20 cellular contexts compared by ENCODE assay signal in the genomic region with DNA sequence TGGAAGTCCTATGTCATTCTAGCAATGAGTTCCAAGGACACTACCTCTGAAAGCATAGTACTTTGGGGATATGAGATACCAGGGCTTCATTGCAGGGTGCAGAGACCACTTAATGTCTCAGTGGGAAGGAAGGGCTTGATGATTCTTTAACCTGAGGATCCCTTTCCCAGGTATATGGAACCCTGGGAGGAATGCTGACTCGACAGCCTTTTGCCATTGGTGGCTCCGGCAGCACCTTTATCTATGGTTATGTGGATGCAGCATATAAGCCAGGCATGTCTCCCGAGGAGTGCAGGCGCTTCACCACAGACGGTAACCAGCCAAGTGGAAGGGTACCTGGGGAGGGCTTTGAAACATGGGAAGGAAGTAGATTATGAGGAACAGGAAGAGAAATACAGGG. TPM values are rescaled to one million over a fixed set of nuclear protein-coding genes. Genes with fewer than 3 reads are reported as not detected.
DNase-seq lines count a peak whose midpoint lies in the region; ATAC-seq lines count a peak whose summit lies in the region.
"Had no signal": no experiment of that assay in that cellular context is flagged by ENCODE, and none has a peak within 500 bp of the region (broad histone marks: within the 10 kb centered on the region; RNA-seq: fewer than 3 reads in every experiment).

No MANE protein-coding gene starts in this region.

- ATAC-seq in effector memory CD8-positive, alpha-beta T cell (replicated peaks), result no peak
- no peak for ATAC-seq in stimulated activated naive CD8-positive, alpha-beta T cell treated with anti-CD3 and anti-CD28 coated beads, Interleukin-15, amount 100 ng/mL, for 72 hours
- no peak for ATAC-seq in GM19328 (IDR thresholded peaks at IDR 0.05; ENCODE audit: unreplicated experiment)
- ATAC-seq: gastroesophageal sphincter had no signal

- peaks cover 51% of the 10 kb centered on the region for H3K4me1 Mint-ChIP-seq in activated naive CD4-positive, alpha-beta T cell treated with anti-CD3 and anti-CD28 coated beads, Interleukin-2, amount 10 ng/mL, durations not matched to agents 7 days and 5 days
- peaks cover 49% of the 10 kb centered on the region for H3K4me1 Mint-ChIP-seq in activated CD4-positive, alpha-beta memory T cell treated with anti-CD3 and anti-CD28 coated beads for 36 hours (ENCODE audit: low read depth)
- peaks cover 39 to 46% of the 10 kb centered on the region in 2 donors for H3K4me1 Mint-ChIP-seq in effector memory CD8-positive, alpha-beta T cell (ENCODE audit: low read depth in 2 of 2)
- peaks cover 64% of the 10 kb centered on the region for H3K4me1 Mint-ChIP-seq in stimulated activated naive CD8-positive, alpha-beta T cell treated with anti-CD3 and anti-CD28 coated beads, Interleukin-15, amount 100 ng/mL, for 72 hours

- CTCF ChIA-PET in activated naive CD4-positive, alpha-beta T cell treated with anti-CD3 and anti-CD28 coated beads, Interleukin-2, amount 10 ng/mL, durations not matched to agents 7 days and 5 days (lab: Charles Lee), result interaction anchor here (1.0 to 8.0 kb wide), 4 partner anchors 8 to 75 kb away, joined by 3 to 158 read pairs (median 43); partner anchors contain the start of gene TAP2
- CTCF ChIA-PET in activated CD4-positive, alpha-beta memory T cell treated with anti-CD3 and anti-CD28 coated beads for 36 hours (lab: Charles Lee), result interaction anchor here (1.1 to 19.8 kb wide), 6 partner anchors 10 to 127 kb away, joined by 3 to 917 read pairs (median 8); partner anchors contain the start of genes PSMB8 and TAP2

- POLR2A ChIA-PET in activated CD4-positive, alpha-beta memory T cell treated with anti-CD3 and anti-CD28 coated beads for 36 hours (lab: Charles Lee), result interaction anchor here (0.9 to 7.6 kb wide), 4 partner anchors 10 to 114 kb away, joined by 3 to 313 read pairs (median 13); partner anchors contain the start of genes PSMB8 and TAP2

- H3K27me3 Mint-ChIP-seq in activated naive CD4-positive, alpha-beta T cell treated with anti-CD3 and anti-CD28 coated beads, Interleukin-2, amount 10 ng/mL, durations not matched to agents 7 days and 5 days, result no peaks in the 10 kb centered on the region
- H3K27me3 Mint-ChIP-seq in activated CD4-positive, alpha-beta memory T cell treated with anti-CD3 and anti-CD28 coated beads for 36 hours, result no peaks in the 10 kb centered on the region
- H3K27me3 Mint-ChIP-seq in effector memory CD8-positive, alpha-beta T cell, result no peaks in the 10 kb centered on the region
- H3K27me3 Mint-ChIP-seq in stimulated activated naive CD8-positive, alpha-beta T cell treated with anti-CD3 and anti-CD28 coated beads, Interleukin-15, amount 100 ng/mL, for 72 hours, result no peaks in the 10 kb centered on the region

- H3K36me3 Mint-ChIP-seq in activated naive CD4-positive, alpha-beta T cell treated with anti-CD3 and anti-CD28 coated beads, Interleukin-2, amount 10 ng/mL, durations not matched to agents 7 days and 5 days, result peaks cover 67% of the 10 kb centered on the region
- peaks cover 69% of the 10 kb centered on the region for H3K36me3 Mint-ChIP-seq in activated CD4-positive, alpha-beta memory T cell treated with anti-CD3 and anti-CD28 coated beads for 36 hours
- H3K36me3 Mint-ChIP-seq in effector memory CD8-positive, alpha-beta T cell (ENCODE audit: insufficient read depth), result peaks cover 90% of the 10 kb centered on the region

- intact Hi-C loops in activated CD4-positive, alpha-beta memory T cell treated with anti-CD3 and anti-CD28 coated beads for 36 hours (cut with micrococcal nuclease), result loop anchor here (10.0 kb wide), 1 partner anchor 1283 kb away; the partner anchor contains the start of genes LTA and TNF

- no peaks in the 10 kb centered on the region for H3K9me3 Mint-ChIP-seq in activated naive CD4-positive, alpha-beta T cell treated with anti-CD3 and anti-CD28 coated beads, Interleukin-2, amount 10 ng/mL, durations not matched to agents 7 days and 5 days
- no peaks in the 10 kb centered on the region for H3K9me3 Mint-ChIP-seq in activated CD4-positive, alpha-beta memory T cell treated with anti-CD3 and anti-CD28 coated beads for 36 hours
- H3K9me3 Mint-ChIP-seq in effector memory CD8-positive, alpha-beta T cell, result no peaks in the 10 kb centered on the region
- no peaks in the 10 kb centered on the region for H3K9me3 Mint-ChIP-seq in stimulated activated naive CD8-positive, alpha-beta T cell treated with anti-CD3 and anti-CD28 coated beads, Interleukin-15, amount 100 ng/mL, for 72 hours

- no peak overlapping the region for H3K4me3 Mint-ChIP-seq in activated naive CD4-positive, alpha-beta T cell treated with anti-CD3 and anti-CD28 coated beads, Interleukin-2, amount 10 ng/mL, durations not matched to agents 7 days and 5 days
- peak overlapping the region; percentile 46 for H3K4me3 Mint-ChIP-seq in activated CD4-positive, alpha-beta memory T cell treated with anti-CD3 and anti-CD28 coated beads for 36 hours
- peak overlapping the region in 1 of 2 donors; percentile 1 for H3K4me3 Mint-ChIP-seq in effector memory CD8-positive, alpha-beta T cell
- H3K4me3 Mint-ChIP-seq in stimulated activated naive CD8-positive, alpha-beta T cell treated with anti-CD3 and anti-CD28 coated beads, Interleukin-15, amount 100 ng/mL, for 72 hours, result peak overlapping the region; percentile 50 to 55

- H3K27ac Mint-ChIP-seq in activated naive CD4-positive, alpha-beta T cell treated with anti-CD3 and anti-CD28 coated beads, Interleukin-2, amount 10 ng/mL, durations not matched to agents 7 days and 5 days, result peak overlapping the region; percentile 22
- peak overlapping the region; percentile 98 for H3K27ac Mint-ChIP-seq in activated CD4-positive, alpha-beta memory T cell treated with anti-CD3 and anti-CD28 coated beads for 36 hours
- peak overlapping the region; percentile 59 to 100 for H3K27ac Mint-ChIP-seq in effector memory CD8-positive, alpha-beta T cell
- peak overlapping the region; percentile 50 to 84 for H3K27ac Mint-ChIP-seq in stimulated activated naive CD8-positive, alpha-beta T cell treated with anti-CD3 and anti-CD28 coated beads, Interleukin-15, amount 100 ng/mL, for 72 hours
- H3K27ac Mint-ChIP-seq: progenitor cell of endocrine pancreas had no signal

- DNase-seq in activated naive CD4-positive, alpha-beta T cell treated with anti-CD3 and anti-CD28 coated beads, Interleukin-2, amount 10 ng/mL, durations not matched to agents 7 days and 5 days, result no peak
- DNase-seq in activated naive CD4-positive, alpha-beta T cell treated with anti-CD3 and anti-CD28 coated beads, Interleukin-2, amount 50 U/mL, for 16 hours, result no peak
- DNase-seq in activated CD4-positive, alpha-beta memory T cell treated with anti-CD3 and anti-CD28 coated beads for 36 hours, result no peak
- DNase-seq in effector memory CD8-positive, alpha-beta T cell, result no peak
- no peak for DNase-seq in stimulated activated naive CD8-positive, alpha-beta T cell treated with anti-CD3 and anti-CD28 coated beads, Interleukin-15, amount 100 ng/mL, for 72 hours
- no peak for DNase-seq in medulla oblongata (ENCODE audit: extremely low spot score)
- DNase-seq in DMS 273 treated with DMSO at 0.1 percent for 48 hours (lab: John Stamatoyannopoulos, UW), result no peak
- DNase-seq: activated CD4-positive, alpha-beta T cell treated with anti-CD3 and anti-CD28 coated beads for 1 hour; activated T-cell treated with anti-CD3 and anti-CD28 coated beads, Interleukin-2, amount 50 U/mL, for 1 hour; amygdala; KBM-7; NCI-H187 treated with DMSO at 0.1 percent for 48 hours; NCI-H226; stimulated activated CD4-positive, alpha-beta T cell treated with anti-CD3 and anti-CD28 coated beads, Interleukin-4, amount 100 ng/mL, for 24 hours had no signal

RNA-seq across cellular contexts. Expression of gene PSMB9, which starts 4.2 kb away (rescaled TPM):
- total RNA-seq in activated CD4-positive, alpha-beta memory T cell treated with anti-CD3 and anti-CD28 coated beads for 36 hours, result 100 to 1,000 TPM; 296 to 302 TPM
- total RNA-seq: progenitor cell of endocrine pancreas had no signal

RNA-seq across cellular contexts. Expression of gene TAP1, which starts 4.7 kb away (rescaled TPM):
- total RNA-seq in activated CD4-positive, alpha-beta memory T cell treated with anti-CD3 and anti-CD28 coated beads for 36 hours, result 100 to 1,000 TPM; 245 to 258 TPM

RNA-seq across cellular contexts. Expression of gene PSMB8, which starts 14.3 kb away (rescaled TPM):
- 100 to 1,000 TPM; 350 to 370 TPM for total RNA-seq in activated CD4-positive, alpha-beta memory T cell treated with anti-CD3 and anti-CD28 coated beads for 36 hours

RNA-seq across cellular contexts. Expression of gene TAP2, which starts 19.7 kb away (rescaled TPM):
- 100 to 1,000 TPM; 134 to 143 TPM for total RNA-seq in activated CD4-positive, alpha-beta memory T cell treated with anti-CD3 and anti-CD28 coated beads for 36 hours

RNA-seq across cellular contexts. Expression of gene HLA-DOB, which starts 41.4 kb away (rescaled TPM):
- 1 to 10 TPM; 1.3 to 1.7 TPM for total RNA-seq in activated CD4-positive, alpha-beta memory T cell treated with anti-CD3 and anti-CD28 coated beads for 36 hours
- total RNA-seq: cardiac muscle cell, mesenteric fat pad, progenitor cell of endocrine pancreas, skeletal muscle tissue had no signal

Comparison
In these comparisons a context has a peak if more than half of its experiments do, and no peak if none do; other contexts are left out.
1. H3K27ac Mint-ChIP-seq: peak in every context shown above with its lines; median percentile 98 in activated CD4-positive, alpha-beta memory T cell treated with anti-CD3 and anti-CD28 coated beads for 36 hours; 80 in effector memory CD8-positive, alpha-beta T cell; 67 in stimulated activated naive CD8-positive, alpha-beta T cell treated with anti-CD3 and anti-CD28 coated beads, Interleukin-15, amount 100 ng/mL, for 72 hours; 22 in activated naive CD4-positive, alpha-beta T cell treated with anti-CD3 and anti-CD28 coated beads, Interleukin-2, amount 10 ng/mL, durations not matched to agents 7 days and 5 days.